22 cellular contexts compared by ENCODE assay signal in the genomic region with DNA sequence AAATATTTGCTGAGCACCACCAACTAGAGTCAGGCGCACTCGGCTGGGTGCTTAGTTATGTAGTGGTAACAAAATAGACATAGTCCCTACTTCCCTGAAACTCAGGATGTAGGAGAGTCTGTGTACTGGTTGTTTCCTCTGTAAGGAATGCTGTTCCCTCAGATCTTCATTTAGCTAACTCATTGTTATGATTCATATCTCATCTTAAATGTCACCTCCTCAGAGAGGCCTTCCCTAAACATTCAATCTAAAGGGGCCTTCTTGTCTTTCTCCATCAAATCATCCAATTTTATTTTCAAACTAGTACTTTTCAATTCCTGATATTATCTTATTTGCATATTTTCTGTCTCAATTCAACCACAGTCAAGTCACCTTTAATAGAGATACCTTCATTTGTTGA.
DNase-seq lines count a peak whose midpoint lies in the region; ATAC-seq and TF ChIP-seq lines count a peak whose summit lies in the region.
"Had no signal": no experiment of that assay in that cellular context is flagged by ENCODE, and none has a peak within 500 bp of the region (broad histone marks: within the 10 kb centered on the region; RNA-seq: fewer than 3 reads in every experiment).

No MANE protein-coding gene starts in this region.

- intact Hi-C loops in psoas muscle (cut with DNase I) = no loop called here
- intact Hi-C loops in activated CD4-positive, alpha-beta memory T cell treated with anti-CD3 and anti-CD28 coated beads for 36 hours (cut with micrococcal nuclease) = no loop called here
- intact Hi-C loops in activated CD4-positive, alpha-beta T cell treated with anti-CD3 and anti-CD28 coated beads, Interleukin-2, amount 10 ng/mL, durations not matched to agents 24 days and 14 days (cut with micrococcal nuclease) = no loop called here

- ATAC-seq in psoas muscle = peak in 2 of 4 donors; percentile 21 to 34
- ATAC-seq in activated CD4-positive, CD25-positive, alpha-beta regulatory T cell treated with anti-CD3 and anti-CD28 coated beads, Interleukin-2, amount 50 U/mL, for 24 hours = no peak
- ATAC-seq: A549 had no signal

- peak overlapping the region; percentile 64 for H3K27ac Mint-ChIP-seq in endothelial cell (ENCODE audit: unreplicated experiment)
- H3K27ac Mint-ChIP-seq in activated CD4-positive, alpha-beta memory T cell treated with anti-CD3 and anti-CD28 coated beads for 36 hours = no peak overlapping the region
- H3K27ac Mint-ChIP-seq in activated CD4-positive, alpha-beta T cell treated with anti-CD3 and anti-CD28 coated beads, Interleukin-2, amount 10 ng/mL, durations not matched to agents 24 days and 14 days = no peak overlapping the region
- H3K27ac Mint-ChIP-seq: CD4-positive, alpha-beta T cell; CD8-positive, alpha-beta memory T cell; HFFc6 had no signal

- H3K9me3 ChIP-seq in adipocyte (ENCODE audit: control insufficient read depth, low read length) (no peaks in the 10 kb centered on the region), psoas muscle (no peaks in the 10 kb centered on the region)
- H3K9me3 ChIP-seq: A549; BE2C; BLaER1 treated with 17β-estradiol and CSF1 and Interleukin-3, amounts not matched to agents 10 nM and 100 nM; HAP-1 had no signal

- peak; percentile 8 for DNase-seq in ELR (ENCODE audit: low read depth)
- peak; percentile 19 for DNase-seq in adipocyte (ENCODE audit: low read depth)
- DNase-seq in endothelial cell (ENCODE audit: low spot score) = no peak
- DNase-seq in psoas muscle = no peak
- DNase-seq in activated CD4-positive, alpha-beta memory T cell treated with anti-CD3 and anti-CD28 coated beads for 36 hours = no peak
- no peak for DNase-seq in NOMO-1 (lab: John Stamatoyannopoulos, UW; ENCODE audit: unreplicated experiment in 2 of 2)
- no peak for DNase-seq in activated CD4-positive, alpha-beta T cell treated with anti-CD3 and anti-CD28 coated beads, Interleukin-2, amount 10 ng/mL, durations not matched to agents 24 days and 14 days
- DNase-seq: 8988T; ACHN; AML-193; BE2C; CD4-positive, alpha-beta T cell; CD8-positive, alpha-beta memory T cell; DMS 273 treated with DMSO at 0.1 percent for 48 hours; DMS79; GOT3; HFFc6 had no signal

- H3K4me1 ChIP-seq in adipocyte (ENCODE audit: control insufficient read depth, insufficient read depth, low read length) (peaks cover 13% of the 10 kb centered on the region), psoas muscle (peaks cover 7% of the 10 kb centered on the region)
- H3K4me1 ChIP-seq: BE2C, HAP-1 had no signal

- H3K9me3 Mint-ChIP-seq in endothelial cell (ENCODE audit: unreplicated experiment) = no peaks in the 10 kb centered on the region
- H3K9me3 Mint-ChIP-seq in activated CD4-positive, alpha-beta memory T cell treated with anti-CD3 and anti-CD28 coated beads for 36 hours = no peaks in the 10 kb centered on the region
- no peaks in the 10 kb centered on the region for H3K9me3 Mint-ChIP-seq in activated CD4-positive, alpha-beta T cell treated with anti-CD3 and anti-CD28 coated beads, Interleukin-2, amount 10 ng/mL, durations not matched to agents 24 days and 14 days
- H3K9me3 Mint-ChIP-seq: CD14-positive monocyte; CD4-positive, alpha-beta T cell; CD8-positive, alpha-beta memory T cell; HFFc6 had no signal

- POLR2A ChIA-PET in activated CD4-positive, alpha-beta memory T cell treated with anti-CD3 and anti-CD28 coated beads for 36 hours (lab: Charles Lee) = no interaction called here

- H3K27me3 Mint-ChIP-seq in endothelial cell (ENCODE audit: unreplicated experiment) = peaks cover 4% of the 10 kb centered on the region
- no peaks in the 10 kb centered on the region for H3K27me3 Mint-ChIP-seq in activated CD4-positive, alpha-beta memory T cell treated with anti-CD3 and anti-CD28 coated beads for 36 hours
- H3K27me3 Mint-ChIP-seq in activated CD4-positive, alpha-beta T cell treated with anti-CD3 and anti-CD28 coated beads, Interleukin-2, amount 10 ng/mL, durations not matched to agents 24 days and 14 days = no peaks in the 10 kb centered on the region
- H3K27me3 Mint-ChIP-seq: CD4-positive, alpha-beta T cell had no signal

- H3K36me3 ChIP-seq in adipocyte (ENCODE audit: control insufficient read depth, insufficient read depth, low read length, severe bottlenecking) (no peaks in the 10 kb centered on the region), psoas muscle (ENCODE audit: insufficient read depth in 1 of 2, low read depth in 1 of 2) (peaks cover 15 to 71% of the 10 kb centered on the region in 2 donors)
- H3K36me3 ChIP-seq: BE2C, HAP-1 had no signal

- H3K4me3 ChIP-seq in adipocyte (ENCODE audit: low read length) = no peak overlapping the region
- no peak overlapping the region for H3K4me3 ChIP-seq in psoas muscle
- H3K4me3 ChIP-seq: A549; BLaER1 treated with 17β-estradiol and CSF1 and Interleukin-3, amounts not matched to agents 10 nM and 100 nM; HAP-1 had no signal

- H3K4me1 Mint-ChIP-seq in endothelial cell (ENCODE audit: unreplicated experiment) = peaks cover 34% of the 10 kb centered on the region
- no peaks in the 10 kb centered on the region for H3K4me1 Mint-ChIP-seq in activated CD4-positive, alpha-beta memory T cell treated with anti-CD3 and anti-CD28 coated beads for 36 hours (ENCODE audit: low read depth)
- H3K4me1 Mint-ChIP-seq in activated CD4-positive, alpha-beta T cell treated with anti-CD3 and anti-CD28 coated beads, Interleukin-2, amount 10 ng/mL, durations not matched to agents 24 days and 14 days = no peaks in the 10 kb centered on the region
- H3K4me1 Mint-ChIP-seq: CD8-positive, alpha-beta memory T cell had no signal

- H3K27ac ChIP-seq in psoas muscle = peak overlapping the region; percentile 7
- H3K27ac ChIP-seq: A549; BLaER1 treated with 17β-estradiol and CSF1 and Interleukin-3, amounts not matched to agents 10 nM and 100 nM had no signal

- no peak overlapping the region for H3K4me3 Mint-ChIP-seq in endothelial cell (ENCODE audit: unreplicated experiment)
- no peak overlapping the region for H3K4me3 Mint-ChIP-seq in activated CD4-positive, alpha-beta memory T cell treated with anti-CD3 and anti-CD28 coated beads for 36 hours
- no peak overlapping the region for H3K4me3 Mint-ChIP-seq in activated CD4-positive, alpha-beta T cell treated with anti-CD3 and anti-CD28 coated beads, Interleukin-2, amount 10 ng/mL, durations not matched to agents 24 days and 14 days
- H3K4me3 Mint-ChIP-seq: CD14-positive monocyte; CD4-positive, alpha-beta T cell; CD8-positive, alpha-beta memory T cell; HFFc6 had no signal

- H3K9ac ChIP-seq in adipocyte (ENCODE audit: low read length) = no peak overlapping the region
- H3K9ac ChIP-seq: BLaER1 treated with 17β-estradiol and CSF1 and Interleukin-3, amounts not matched to agents 10 nM and 100 nM had no signal

- CTCF ChIA-PET in activated CD4-positive, alpha-beta memory T cell treated with anti-CD3 and anti-CD28 coated beads for 36 hours (lab: Charles Lee) = no interaction called here

- H3K27me3 ChIP-seq in adipocyte (replicated peaks; ENCODE audit: control insufficient read depth, insufficient read depth, low read length) (no peaks in the 10 kb centered on the region), psoas muscle (ENCODE audit: insufficient read depth in 3 of 3, low read length in 2 of 3) (no peaks in the 10 kb centered on the region)
- H3K27me3 ChIP-seq: BE2C; BLaER1 treated with 17β-estradiol and CSF1 and Interleukin-3, amounts not matched to agents 10 nM and 100 nM had no signal

- peaks cover 3% of the 10 kb centered on the region for H3K36me3 Mint-ChIP-seq in endothelial cell (ENCODE audit: low read depth, unreplicated experiment)
- peaks cover 3% of the 10 kb centered on the region for H3K36me3 Mint-ChIP-seq in activated CD4-positive, alpha-beta memory T cell treated with anti-CD3 and anti-CD28 coated beads for 36 hours
- peaks cover 2% of the 10 kb centered on the region for H3K36me3 Mint-ChIP-seq in activated CD4-positive, alpha-beta T cell treated with anti-CD3 and anti-CD28 coated beads, Interleukin-2, amount 10 ng/mL, durations not matched to agents 24 days and 14 days (ENCODE audit: low read depth)

- 97 to 98% (median 98%) methylated on average over 2 of the region's 2 CpGs for WGBS in psoas muscle, 3 donors

- TF ChIP-seq CTCF in endothelial cell (IDR thresholded peaks at IDR 0.05; ENCODE audit: unreplicated experiment) (no peak), psoas muscle (IDR thresholded peaks at IDR 0.05) (no peak)

Comparison
In these comparisons a context has a peak if more than half of its experiments do, and no peak if none do; other contexts are left out.
1. DNase-seq: peak in ELR (single experiment) and adipocyte (single experiment); none in endothelial cell (single experiment), psoas muscle (0 of 2), activated CD4-positive, alpha-beta memory T cell treated with anti-CD3 and anti-CD28 coated beads for 36 hours (single experiment), NOMO-1 (0 of 2) and activated CD4-positive, alpha-beta T cell treated with anti-CD3 and anti-CD28 coated beads, Interleukin-2, amount 10 ng/mL, durations not matched to agents 24 days and 14 days (single experiment).